In the genomic region with DNA sequence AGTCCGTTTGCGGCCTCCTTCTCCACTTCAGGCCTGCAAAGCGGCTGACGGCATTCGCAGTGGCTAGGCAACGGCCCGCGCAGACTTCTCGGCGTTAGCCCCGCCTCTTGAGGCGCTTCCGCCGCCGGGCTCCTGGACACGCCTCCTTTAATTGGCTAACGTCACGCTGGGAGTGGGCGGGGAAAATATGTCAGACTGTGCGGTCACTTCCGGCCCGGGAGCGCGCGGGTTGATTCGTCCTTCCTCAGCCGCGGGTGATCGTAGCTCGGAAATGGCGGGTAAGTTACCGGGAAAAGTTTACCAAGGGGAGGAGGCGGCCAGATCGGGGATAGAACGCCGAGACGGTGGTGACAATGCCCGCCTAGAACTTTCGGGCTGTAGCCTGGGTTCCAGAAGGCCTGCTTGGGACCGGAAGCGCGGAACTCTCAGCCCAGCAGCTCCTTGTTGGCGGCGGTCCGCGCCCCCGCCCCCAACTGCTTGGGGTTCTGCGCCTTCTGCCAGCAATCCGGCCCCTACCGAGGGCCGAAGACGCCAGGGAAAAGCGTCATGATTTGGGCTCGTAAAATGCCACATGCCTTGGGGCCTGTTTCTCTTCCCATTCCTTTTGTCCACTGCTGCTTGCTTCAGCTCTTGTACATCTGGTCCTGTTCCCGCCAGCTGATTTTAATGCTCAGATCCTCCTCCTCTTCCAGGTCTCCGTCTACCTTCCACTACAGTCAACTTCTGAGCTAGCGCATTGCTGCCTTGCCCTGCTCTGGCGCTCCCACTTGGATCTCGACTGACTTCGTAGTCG, we compare ENCODE assay signal across 8 cellular contexts. TPM values are rescaled to one million over a fixed set of nuclear protein-coding genes. Genes with fewer than 3 reads are reported as not detected.
A peak's percentile ranks its signal among the peaks of the same experiment; 100 is the strongest.
DNase-seq lines count a peak whose midpoint lies in the region; ATAC-seq, FAIRE-seq and TF ChIP-seq lines count a peak whose summit lies in the region.

A gene with protein sequence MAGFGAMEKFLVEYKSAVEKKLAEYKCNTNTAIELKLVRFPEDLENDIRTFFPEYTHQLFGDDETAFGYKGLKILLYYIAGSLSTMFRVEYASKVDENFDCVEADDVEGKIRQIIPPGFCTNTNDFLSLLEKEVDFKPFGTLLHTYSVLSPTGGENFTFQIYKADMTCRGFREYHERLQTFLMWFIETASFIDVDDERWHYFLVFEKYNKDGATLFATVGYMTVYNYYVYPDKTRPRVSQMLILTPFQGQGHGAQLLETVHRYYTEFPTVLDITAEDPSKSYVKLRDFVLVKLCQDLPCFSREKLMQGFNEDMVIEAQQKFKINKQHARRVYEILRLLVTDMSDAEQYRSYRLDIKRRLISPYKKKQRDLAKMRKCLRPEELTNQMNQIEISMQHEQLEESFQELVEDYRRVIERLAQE (plus strand): TSS at position 232 of the 793 bp plus-strand sequence. CDS start 40 bp downstream, at position 272.

- peak within 1 kb of the TSS; percentile 99 for H3K9ac ChIP-seq in rectal smooth muscle tissue (ENCODE audit: low read length)

- peak within 1 kb of the TSS; percentile 74 for H3K4me3 ChIP-seq in astrocyte of the cerebellum (ENCODE audit: low read depth, low read length)
- peak within 1 kb of the TSS; percentile 100 for H3K4me3 ChIP-seq in rectal smooth muscle tissue (ENCODE audit: low read length)
- peak within 1 kb of the TSS; percentile 58 to 67 for H3K4me3 ChIP-seq in aorta (ENCODE audit: low read length in 2 of 2)

- FAIRE-seq in GM18507 (lab: Jason Lieb, UNC) = peak; percentile 98

- in situ Hi-C loops in astrocyte of the cerebellum (cut with HindIII; ENCODE audit: low sequenced_read_pairs) = no loop called here

- H3K4me1 ChIP-seq in rectal smooth muscle tissue (ENCODE audit: control insufficient read depth, insufficient read depth, low read length) = peaks cover 18% of the 10 kb centered on the region
- H3K4me1 ChIP-seq in aorta (ENCODE audit: control insufficient read depth in 1 of 2, insufficient read depth in 2 of 2, low read length in 2 of 2) = no peaks in the 10 kb centered on the region

- no peaks in the 10 kb centered on the region for H3K9me3 ChIP-seq in aorta (ENCODE audit: control insufficient read depth, low read length)

- DNase-seq in GM18507 (ENCODE audit: extremely low spot score, insufficient read length, low read depth) = peak; percentile 94
- DNase-seq in NCI-H2029 treated with DMSO at 0.1 percent for 48 hours (lab: John Stamatoyannopoulos, UW) = peak; percentile 92
- peak; percentile 95 for DNase-seq in T-helper 9 cell
- DNase-seq in astrocyte of the cerebellum (ENCODE audit: low read depth) = peak; percentile 96
- DNase-seq in hepatic stellate cell (ENCODE audit: low spot score) = peak; percentile 91
- DNase-seq in aorta = peak; percentile 98

- ATAC-seq in HG02981 (IDR thresholded peaks at IDR 0.05; ENCODE audit: unreplicated experiment) = peak; percentile 98
- peak; percentile 100 for ATAC-seq in aorta (ENCODE audit: low FRiP score)

- peak within 1 kb of the TSS; percentile 97 for H3K27ac ChIP-seq in rectal smooth muscle tissue (ENCODE audit: low read depth, low read length)
- peak within 1 kb of the TSS; percentile 1 to 86 for H3K27ac ChIP-seq in aorta (ENCODE audit: low read depth in 1 of 2, low read length in 2 of 2)

- intact Hi-C loops in aorta (cut with DNase I) = loop anchor here in 1 of 2 donors (2.0 kb wide), 2 partner anchors 28 to 78 kb away; a partner anchor contains a TSS

- no peak for TF ChIP-seq CTCF in astrocyte of the cerebellum (IDR thresholded peaks at IDR 0.05; ENCODE audit: low read depth, low read length, missing control alignments)

- WGBS in aorta, 2 donors = 0% methylated on average over 61 of the region's 61 CpGs

- H3K27me3 ChIP-seq in rectal smooth muscle tissue (ENCODE audit: control insufficient read depth, insufficient read depth, low read length) = no peaks in the 10 kb centered on the region
- H3K27me3 ChIP-seq in aorta (ENCODE audit: control insufficient read depth in 1 of 2, insufficient read depth in 2 of 2, low read length in 1 of 2) = no peaks in the 10 kb centered on the region

- H3K36me3 ChIP-seq in rectal smooth muscle tissue (ENCODE audit: control insufficient read depth, insufficient read depth, low read length) (no peaks in the 10 kb centered on the region), aorta (ENCODE audit: control insufficient read depth in 1 of 2, insufficient read depth in 2 of 2, low read length in 1 of 2) (no peaks in the 10 kb centered on the region)

RNA-seq across cellular contexts. Expression of the gene that starts here (rescaled TPM):
- 10 to 100 TPM; 27.8 to 32.6 TPM for total RNA-seq in aorta
- polyA plus RNA-seq in aorta = 10 to 100 TPM; 23.8 to 29.0 TPM

Comparison
In these comparisons a context has a peak if more than half of its experiments do, and no peak if none do; other contexts are left out.
1. Peak in every context shown above with its lines: DNase-seq, ATAC-seq, H3K4me3 ChIP-seq and H3K27ac ChIP-seq.